Comparison of ENCODE assay signal across 25 cellular contexts in the genomic region with DNA sequence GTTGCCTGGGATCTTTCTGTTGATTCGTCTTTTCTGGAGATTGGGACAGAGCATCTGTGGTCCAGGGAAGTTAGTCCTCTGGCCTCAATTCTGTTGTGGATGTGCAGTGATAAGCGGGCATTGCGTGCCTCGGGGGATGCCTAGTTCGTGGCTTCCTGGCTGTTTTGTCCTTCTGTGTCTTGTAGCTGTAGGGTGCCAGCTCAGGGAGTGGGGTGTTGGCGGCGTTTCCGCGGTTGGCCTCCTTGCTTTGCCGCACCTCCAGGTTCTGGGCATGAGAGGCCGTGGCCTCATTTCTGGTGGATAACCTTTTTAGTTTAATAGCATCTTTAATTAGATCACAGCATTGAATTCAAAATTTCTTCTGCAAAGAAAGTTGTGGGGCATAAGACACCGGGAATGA. TPM values are rescaled to one million over a fixed set of nuclear protein-coding genes. Genes with fewer than 3 reads are reported as not detected.
DNase-seq lines count a peak whose midpoint lies in the region; ATAC-seq and TF ChIP-seq lines count a peak whose summit lies in the region.
"Had no signal": no experiment of that assay in that cellular context is flagged by ENCODE, and none has a peak within 500 bp of the region (broad histone marks: within the 10 kb centered on the region; RNA-seq: fewer than 3 reads in every experiment).

No MANE protein-coding gene starts in this region.

- DNase-seq in activated CD8-positive, alpha-beta T cell treated with anti-CD3 and anti-CD28 coated beads for 36 hours: no peak
- DNase-seq in activated CD8-positive, alpha-beta T cell treated with anti-CD3 and anti-CD28 coated beads, Interleukin-2, amount 10 ng/mL, durations not matched to agents 7 days and 5 days: no peak
- DNase-seq in effector memory CD8-positive, alpha-beta T cell: no peak
- DNase-seq in neural crest cell (ENCODE audit: low read depth, low spot score) (no peak), putamen (ENCODE audit: low spot score) (no peak), NCI-H2081 (lab: John Stamatoyannopoulos, UW) (no peak)
- DNase-seq: dermis blood vessel endothelial cell; DMS153; GF-D8; GOT3; left ventricle myocardium superior; MM.1S; NCI-H2171 treated with DMSO at 0.1 percent for 48 hours; NCI-H774; pancreas; SIG-M5; stimulated activated CD4-positive, alpha-beta T cell treated with anti-CD3 and anti-CD28 coated beads, Interleukin-15, amount 100 ng/mL, for 24 hours; WERI-Rb-1 had no signal

- no peak for TF ChIP-seq CTCF in activated CD8-positive, alpha-beta T cell treated with anti-CD3 and anti-CD28 coated beads for 36 hours (IDR thresholded peaks at IDR 0.05)
- TF ChIP-seq CTCF in OCI-LY1 (IDR thresholded peaks at IDR 0.05; ENCODE audit: low read length) (no peak), neural crest cell (conservative IDR thresholded peaks at IDR 0.05) (no peak)

- no peaks in the 10 kb centered on the region for H3K9me2 ChIP-seq in OCI-LY1 (ENCODE audit: low read depth, low read length)

- H3K4me1 ChIP-seq in OCI-LY1 (ENCODE audit: insufficient read depth, low read length, severe bottlenecking): peaks cover 34% of the 10 kb centered on the region
- H3K4me1 ChIP-seq: breast epithelium had no signal

- no peak overlapping the region for H2AFZ ChIP-seq in OCI-LY1 (ENCODE audit: low read length)

- no peak overlapping the region for H3K9ac ChIP-seq in OCI-LY1 (ENCODE audit: low read length)

- H3F3A ChIP-seq in OCI-LY1 (ENCODE audit: insufficient read depth, low read length): no peaks in the 10 kb centered on the region; the same call in 1 of the 2 replicates

- H3K36me3 ChIP-seq in OCI-LY1 (ENCODE audit: insufficient read depth, low read length): peaks cover 66% of the 10 kb centered on the region

- peaks cover 31% of the 10 kb centered on the region for H3K4me1 Mint-ChIP-seq in activated CD8-positive, alpha-beta T cell treated with anti-CD3 and anti-CD28 coated beads for 36 hours (ENCODE audit: low read depth)
- H3K4me1 Mint-ChIP-seq in activated CD8-positive, alpha-beta T cell treated with anti-CD3 and anti-CD28 coated beads, Interleukin-2, amount 10 ng/mL, durations not matched to agents 7 days and 5 days (ENCODE audit: low read depth): peaks cover 36% of the 10 kb centered on the region
- H3K4me1 Mint-ChIP-seq in effector memory CD8-positive, alpha-beta T cell (ENCODE audit: low read depth in 2 of 2): peaks cover 21 to 23% of the 10 kb centered on the region in 2 donors
- peaks cover 27% of the 10 kb centered on the region for H3K4me1 Mint-ChIP-seq in neural crest cell

- H3K36me3 Mint-ChIP-seq in activated CD8-positive, alpha-beta T cell treated with anti-CD3 and anti-CD28 coated beads for 36 hours (ENCODE audit: low read depth): peaks cover 33% of the 10 kb centered on the region
- peaks cover 48% of the 10 kb centered on the region for H3K36me3 Mint-ChIP-seq in activated CD8-positive, alpha-beta T cell treated with anti-CD3 and anti-CD28 coated beads, Interleukin-2, amount 10 ng/mL, durations not matched to agents 7 days and 5 days (ENCODE audit: low read depth)
- H3K36me3 Mint-ChIP-seq in effector memory CD8-positive, alpha-beta T cell (ENCODE audit: insufficient read depth): peaks cover 8% of the 10 kb centered on the region
- H3K36me3 Mint-ChIP-seq in neural crest cell (ENCODE audit: low read depth): peaks cover 10% of the 10 kb centered on the region

- H3K79me2 ChIP-seq in OCI-LY1 (ENCODE audit: insufficient read depth, low read length): peaks cover 33% of the 10 kb centered on the region

- POLR2A ChIA-PET in activated CD8-positive, alpha-beta T cell treated with anti-CD3 and anti-CD28 coated beads for 36 hours (lab: Charles Lee): interaction anchor here (1.3 kb wide), 2 partner anchors 17 to 106 kb away, joined by 3 read pairs; a partner anchor contains a TSS
- POLR2A ChIA-PET in activated CD8-positive, alpha-beta T cell treated with anti-CD3 and anti-CD28 coated beads, Interleukin-2, amount 10 ng/mL, durations not matched to agents 7 days and 5 days (lab: Charles Lee): no interaction called here

- no peaks in the 10 kb centered on the region for H3K27me3 ChIP-seq in OCI-LY1 (ENCODE audit: insufficient read depth, low read length)
- H3K27me3 ChIP-seq: BLaER1 treated with 17β-estradiol and CSF1 and Interleukin-3, amounts not matched to agents 10 nM and 100 nM; breast epithelium; pancreas had no signal

- no peaks in the 10 kb centered on the region for H3K9me3 ChIP-seq in OCI-LY1 (ENCODE audit: low read length)
- H3K9me3 ChIP-seq: BLaER1 treated with 17β-estradiol and CSF1 and Interleukin-3, amounts not matched to agents 10 nM and 100 nM; breast epithelium; pancreas had no signal

- no peak overlapping the region for H3K27ac Mint-ChIP-seq in activated CD8-positive, alpha-beta T cell treated with anti-CD3 and anti-CD28 coated beads for 36 hours
- H3K27ac Mint-ChIP-seq in activated CD8-positive, alpha-beta T cell treated with anti-CD3 and anti-CD28 coated beads, Interleukin-2, amount 10 ng/mL, durations not matched to agents 7 days and 5 days: no peak overlapping the region
- peak overlapping the region in 1 of 2 donors; percentile 78 for H3K27ac Mint-ChIP-seq in effector memory CD8-positive, alpha-beta T cell
- no peak overlapping the region for H3K27ac Mint-ChIP-seq in neural crest cell (ENCODE audit: unreplicated experiment)

- H4K20me1 ChIP-seq in OCI-LY1 (ENCODE audit: insufficient read depth, low read length): no peaks in the 10 kb centered on the region

- no peak overlapping the region for H3K4me2 ChIP-seq in OCI-LY1 (ENCODE audit: low read length)

- intact Hi-C loops in activated CD8-positive, alpha-beta T cell treated with anti-CD3 and anti-CD28 coated beads for 36 hours (cut with micrococcal nuclease): no loop called here

- peak overlapping the region; percentile 44 for H3K4me3 Mint-ChIP-seq in activated CD8-positive, alpha-beta T cell treated with anti-CD3 and anti-CD28 coated beads for 36 hours
- no peak overlapping the region for H3K4me3 Mint-ChIP-seq in activated CD8-positive, alpha-beta T cell treated with anti-CD3 and anti-CD28 coated beads, Interleukin-2, amount 10 ng/mL, durations not matched to agents 7 days and 5 days
- peak overlapping the region; percentile 33 to 54 for H3K4me3 Mint-ChIP-seq in effector memory CD8-positive, alpha-beta T cell
- peak overlapping the region; percentile 85 for H3K4me3 Mint-ChIP-seq in neural crest cell

- H3K4me3 ChIP-seq in OCI-LY1 (ENCODE audit: low read depth, low read length, poor library complexity, severe bottlenecking): no peak overlapping the region
- H3K4me3 ChIP-seq: breast epithelium had no signal

- ATAC-seq in activated CD8-positive, alpha-beta T cell treated with anti-CD3 and anti-CD28 coated beads for 36 hours: no peak
- ATAC-seq in activated CD8-positive, alpha-beta T cell treated with anti-CD3 and anti-CD28 coated beads, Interleukin-2, amount 10 ng/mL, durations not matched to agents 7 days and 5 days: no peak
- no peak for ATAC-seq in effector memory CD8-positive, alpha-beta T cell (replicated peaks)
- ATAC-seq in GM19395 (IDR thresholded peaks at IDR 0.05; ENCODE audit: unreplicated experiment): no peak
- ATAC-seq: left ventricle myocardium superior, pancreas, sciatic nerve had no signal

- H3K9me3 Mint-ChIP-seq in activated CD8-positive, alpha-beta T cell treated with anti-CD3 and anti-CD28 coated beads for 36 hours: no peaks in the 10 kb centered on the region
- no peaks in the 10 kb centered on the region for H3K9me3 Mint-ChIP-seq in activated CD8-positive, alpha-beta T cell treated with anti-CD3 and anti-CD28 coated beads, Interleukin-2, amount 10 ng/mL, durations not matched to agents 7 days and 5 days (ENCODE audit: insufficient read depth)
- no peaks in the 10 kb centered on the region for H3K9me3 Mint-ChIP-seq in effector memory CD8-positive, alpha-beta T cell
- H3K9me3 Mint-ChIP-seq in neural crest cell: no peaks in the 10 kb centered on the region
- H3K9me3 Mint-ChIP-seq: T-helper 1 cell treated with Interleukin-12 subunit alpha and Interleukin-12 subunit beta and Interleukin-4 antibody, amounts not matched to agents 30 μg/mL and 1 μg/mL, for 36 hours had no signal

- peak overlapping the region; percentile 56 for H3K27ac ChIP-seq in OCI-LY1 (ENCODE audit: low read depth, low read length, poor library complexity, severe bottlenecking)
- H3K27ac ChIP-seq: breast epithelium, epithelial cell of prostate, WERI-Rb-1 had no signal

- CTCF ChIA-PET in activated CD8-positive, alpha-beta T cell treated with anti-CD3 and anti-CD28 coated beads for 36 hours (lab: Charles Lee): interaction anchor here (1.7 kb wide), 1 partner anchor 29 kb away, joined by 7 read pairs; a partner anchor contains a TSS
- CTCF ChIA-PET in activated CD8-positive, alpha-beta T cell treated with anti-CD3 and anti-CD28 coated beads, Interleukin-2, amount 10 ng/mL, durations not matched to agents 7 days and 5 days (lab: Charles Lee): interaction anchor here (1.0 to 1.8 kb wide), 2 partner anchors 10 to 29 kb away, joined by 3 to 6 read pairs; a partner anchor contains a TSS

- H3K27me3 Mint-ChIP-seq in activated CD8-positive, alpha-beta T cell treated with anti-CD3 and anti-CD28 coated beads for 36 hours: no peaks in the 10 kb centered on the region
- H3K27me3 Mint-ChIP-seq in activated CD8-positive, alpha-beta T cell treated with anti-CD3 and anti-CD28 coated beads, Interleukin-2, amount 10 ng/mL, durations not matched to agents 7 days and 5 days (ENCODE audit: low read depth): no peaks in the 10 kb centered on the region
- H3K27me3 Mint-ChIP-seq in effector memory CD8-positive, alpha-beta T cell: no peaks in the 10 kb centered on the region
- H3K27me3 Mint-ChIP-seq in neural crest cell (ENCODE audit: low read depth): no peaks in the 10 kb centered on the region

RNA-seq across cellular contexts. Expression of a gene that starts 1.4 kb away (rescaled TPM):
- total RNA-seq in activated CD8-positive, alpha-beta T cell treated with anti-CD3 and anti-CD28 coated beads for 36 hours: 10 to 100 TPM; 61.5 to 62.2 TPM
- 10 to 100 TPM; 56.1 to 61.7 TPM for total RNA-seq in activated CD8-positive, alpha-beta T cell treated with anti-CD3 and anti-CD28 coated beads, Interleukin-2, amount 10 ng/mL, durations not matched to agents 7 days and 5 days
- 247 and 261 TPM in 2 replicates for total RNA-seq in neural crest cell

RNA-seq across cellular contexts. Expression of a gene that starts 29.3 kb away (rescaled TPM):
- 10 to 100 TPM; 58.4 to 65.1 TPM for total RNA-seq in activated CD8-positive, alpha-beta T cell treated with anti-CD3 and anti-CD28 coated beads for 36 hours
- 10 to 100 TPM; 75.9 to 82.7 TPM for total RNA-seq in activated CD8-positive, alpha-beta T cell treated with anti-CD3 and anti-CD28 coated beads, Interleukin-2, amount 10 ng/mL, durations not matched to agents 7 days and 5 days
- total RNA-seq in neural crest cell: 111 and 113 TPM in 2 replicates
